In genomic region chr20:13671500-13672288, GRCh38 we compare ENCODE assay signal across 2 cellular contexts.
TF ChIP-seq lines count a peak whose summit lies in the region.

No MANE protein-coding gene starts in this region.

TF ChIP-seq in HepG2, 621 proteins besides CTCF, POLR2A, EP300 and RAD21:
- TF ChIP-seq KLF16 (CRISPR knock-in tag; IDR thresholded peaks at IDR 0.05): no peak
- TF ChIP-seq MAFK (conservative IDR thresholded peaks at IDR 0.05 in 1 of 2, IDR thresholded peaks at IDR 0.05 in 1 of 2; ENCODE audit: low read length in 2 of 2): peak; percentile 85 to 97
- peak; percentile 93 for TF ChIP-seq MAFF (IDR thresholded peaks at IDR 0.05; ENCODE audit: low read depth, low read length)

TF ChIP-seq in H1, 55 proteins besides CTCF, POLR2A, EP300 and RAD21:
- TF ChIP-seq MAFK (IDR thresholded peaks at IDR 0.05; ENCODE audit: low read depth, low read length) (peak; percentile 20; the same call in 1 of the 2 replicates), HDAC2 (IDR thresholded peaks at IDR 0.05; ENCODE audit: borderline replicate concordance in 1 of 2, low read depth in 2 of 2, low read length in 2 of 2) (no peak), RXRA (IDR thresholded peaks at IDR 0.05; ENCODE audit: insufficient read depth, low read depth, low read length) (no peak), POU5F1 (IDR thresholded peaks at IDR 0.05; ENCODE audit: low read depth, low read length) (no peak), SIRT6 (IDR thresholded peaks at IDR 0.05; ENCODE audit: low read length) (no peak)
